24 cellular contexts compared by ENCODE assay signal in genomic region chr4:37588150-37588549, GRCh38.
"Had no signal": no experiment of that assay in that cellular context is flagged by ENCODE, and none has a peak within 500 bp of the region (broad histone marks: within the 10 kb centered on the region; RNA-seq: fewer than 3 reads in every experiment).

No MANE protein-coding gene starts in this region.

- H3K4me3 ChIP-seq: Peyer's patch, SJSA1 had no signal

- DNase-seq: activated CD4-positive, alpha-beta memory T cell treated with anti-CD3 and anti-CD28 coated beads for 36 hours; activated CD4-positive, alpha-beta T cell treated with anti-CD3 and anti-CD28 coated beads, Interleukin-2, amount 10 ng/mL, durations not matched to agents 7 days and 5 days; activated CD4-positive, CD25-positive, alpha-beta regulatory T cell; activated CD8-positive, alpha-beta memory T cell treated with anti-CD3 and anti-CD28 coated beads for 24 hours; activated gamma-delta T cell; activated naive CD4-positive, alpha-beta T cell treated with anti-CD3 and anti-CD28 coated beads for 36 hours; activated T-cell treated with anti-CD3 and anti-CD28 coated beads, Interleukin-2, amount 50 U/mL, for 4 hours; amygdala; MV-4-11; NCI-H1092 treated with DMSO at 0.1 percent for 48 hours; NCI-H1417 treated with DMSO at 0.1 percent for 48 hours; NCI-H1694 treated with DMSO at 0.1 percent for 48 hours; NCI-H2029 treated with DMSO at 0.1 percent for 48 hours; NCI-H446; NCI-H524; Peyer's patch; SHP77; T-helper 17 cell; T-helper 9 cell had no signal

- H3K4me1 ChIP-seq: Peyer's patch, SJSA1 had no signal

- H3K36me3 ChIP-seq: SJSA1 had no signal

- H3K9me3 ChIP-seq: Peyer's patch, SJSA1 had no signal

- H3K27ac ChIP-seq: KMS-11, Peyer's patch, SJSA1, VCaP had no signal

- FAIRE-seq: astrocyte, TTC549 had no signal

- H3K4me2 ChIP-seq: KMS-11 had no signal

- H3K27me3 ChIP-seq: Peyer's patch, SJSA1 had no signal

- H3K9ac ChIP-seq: KMS-11 had no signal

- ATAC-seq: activated T-cell treated with anti-CD3 and anti-CD28 coated beads, Interleukin-2, amount 50 U/mL, for 4 hours; T-helper 17 cell had no signal
